13 cellular contexts compared by ENCODE assay signal in the genomic region with DNA sequence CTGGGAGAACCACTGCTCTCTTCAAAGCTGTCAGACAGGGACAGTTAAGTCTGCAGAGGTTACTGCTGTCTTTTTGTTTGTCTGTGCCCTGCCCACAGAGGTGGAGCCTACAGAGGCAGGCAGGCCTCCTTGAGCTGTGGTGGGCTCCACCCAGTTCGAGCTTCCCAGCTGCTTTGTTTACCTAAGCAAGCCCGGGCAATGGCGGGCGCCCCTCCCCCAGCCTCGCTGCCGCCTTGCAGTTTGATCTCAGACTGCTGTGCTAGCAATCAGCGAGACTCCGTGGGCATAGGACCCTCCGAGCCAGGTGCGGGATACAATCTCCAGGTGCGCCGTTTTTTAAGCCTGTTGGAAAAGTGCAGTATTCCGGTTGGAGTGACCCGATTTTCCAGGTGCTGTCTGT. TPM values are rescaled to one million over a fixed set of nuclear protein-coding genes. Genes with fewer than 3 reads are reported as not detected.
"Had no signal": no experiment of that assay in that cellular context is flagged by ENCODE, and none has a peak within 500 bp of the region (broad histone marks: within the 10 kb centered on the region; RNA-seq: fewer than 3 reads in every experiment).

No MANE protein-coding gene starts in this region.

RNA-seq across cellular contexts. Expression of a gene that starts 40.3 kb away (rescaled TPM):
- total RNA-seq: activated B cell treated with CpG ODN at 0.5 μM for 24 hours; activated CD4-positive, alpha-beta memory T cell treated with anti-CD3 and anti-CD28 coated beads for 36 hours; activated CD4-positive, alpha-beta T cell treated with anti-CD3 and anti-CD28 coated beads, Interleukin-2, amount 10 ng/mL, durations not matched to agents 24 days and 14 days; activated CD8-positive, alpha-beta memory T cell treated with anti-CD3 and anti-CD28 coated beads for 36 hours; activated CD8-positive, alpha-beta T cell treated with anti-CD3 and anti-CD28 coated beads for 36 hours; activated naive CD4-positive, alpha-beta T cell treated with anti-CD3 and anti-CD28 coated beads for 36 hours; activated naive CD4-positive, alpha-beta T cell treated with anti-CD3 and anti-CD28 coated beads, Interleukin-2, amount 50 U/mL, for 72 hours; activated naive CD8-positive, alpha-beta T cell treated with anti-CD3 and anti-CD28 coated beads for 36 hours; activated T-cell treated with anti-CD3 and anti-CD28 coated beads, Interleukin-2, amount 50 U/mL, for 4 hours; activated T-cell treated with anti-CD3 and anti-CD28 coated beads, Interleukin-2, amount 50 U/mL, for 72 hours; activated T-helper 1 cell treated with anti-CD3 and anti-CD28 coated beads, Interleukin-12 subunit alpha, Interleukin-12 subunit beta, Interleukin-2, Interleukin-4 antibody, amounts not matched to agents 30 ng/mL and 10 ng/mL and 1 ng/mL, durations not matched to agents 14 hours and 24 hours and 36 hours; activated T-helper 17 cell treated with anti-CD3 and anti-CD28 coated beads, Interleukin-2, amount 50 U/mL, for 72 hours; astrocyte had no signal
